Comparison of ENCODE assay signal across 26 cellular contexts in genomic region chr12:79877246-79877645, GRCh38.
"Had no signal": no experiment of that assay in that cellular context is flagged by ENCODE, and none has a peak within 500 bp of the region (broad histone marks: within the 10 kb centered on the region; RNA-seq: fewer than 3 reads in every experiment).

No MANE protein-coding gene starts in this region.

- H3K27me3 ChIP-seq: left lung, right atrium auricular region, right lobe of liver, stomach, testis, tibial artery, uterus had no signal

- H2AFZ ChIP-seq: parathyroid adenoma had no signal

- H3K4me2 ChIP-seq: smooth muscle cell had no signal

- H3K9me3 ChIP-seq: left lung, lower lobe of right lung, right atrium auricular region, right lobe of liver, stomach, testis, tibial artery, uterus had no signal

- ATAC-seq: left cardiac atrium; left lung; lower lobe of right lung; naive thymus-derived CD8-positive, alpha-beta T cell; right lobe of liver; stimulated activated memory B cell treated with anti-CD40 and anti-IgM and Interleukin-4, amounts not matched to agents 10 μg/mL and 1 μg/mL and 100 μg/mL, for 72 hours; stimulated activated naive CD8-positive, alpha-beta T cell treated with anti-CD3 and anti-CD28 coated beads, Interleukin-15, Interleukin-2, amounts not matched to agents 100 U/mL and 50 U/mL, for 24 hours had no signal

- H3K9ac ChIP-seq: parathyroid adenoma had no signal

- H3K4me3 ChIP-seq: left lung, lower lobe of right lung, right atrium auricular region, right lobe of liver, smooth muscle cell, stomach, testis, tibial artery, uterus had no signal

- H3K36me3 ChIP-seq: left lung, lower lobe of right lung, right atrium auricular region, right lobe of liver, uterus had no signal

- H3K27ac ChIP-seq: lower lobe of right lung, parathyroid adenoma, right atrium auricular region, right lobe of liver, stomach, tibial artery, uterus had no signal

- H3K4me3 Mint-ChIP-seq: naive thymus-derived CD8-positive, alpha-beta T cell; nephron; neural crest cell; stimulated activated memory B cell treated with anti-CD40 and anti-IgM and Interleukin-4, amounts not matched to agents 10 μg/mL and 1 μg/mL and 100 μg/mL, for 72 hours; type B pancreatic cell had no signal

- H3K27ac Mint-ChIP-seq: nephron; stimulated activated memory B cell treated with anti-CD40 and anti-IgM and Interleukin-4, amounts not matched to agents 10 μg/mL and 1 μg/mL and 100 μg/mL, for 72 hours; type B pancreatic cell had no signal

- H3K27me3 Mint-ChIP-seq: naive thymus-derived CD8-positive, alpha-beta T cell; stimulated activated memory B cell treated with anti-CD40 and anti-IgM and Interleukin-4, amounts not matched to agents 10 μg/mL and 1 μg/mL and 100 μg/mL, for 72 hours; type B pancreatic cell had no signal

- H3K9me3 Mint-ChIP-seq: naive thymus-derived CD8-positive, alpha-beta T cell; nephron; stimulated activated memory B cell treated with anti-CD40 and anti-IgM and Interleukin-4, amounts not matched to agents 10 μg/mL and 1 μg/mL and 100 μg/mL, for 72 hours; type B pancreatic cell had no signal

- DNase-seq: hippocampal formation; kidney glomerular epithelial cell; left cardiac atrium; left lung; lower lobe of right lung; mammary epithelial cell; mesenchymal stem cell; naive thymus-derived CD8-positive, alpha-beta T cell; occipital lobe; right lobe of liver; stimulated activated CD4-positive, alpha-beta T cell treated with anti-CD3 and anti-CD28 coated beads, Interleukin-1b, Interleukin-23, amount 100 ng/mL, for 48 hours; stimulated activated CD4-positive, alpha-beta T cell treated with anti-CD3 and anti-CD28 coated beads, Interleukin-2, amount 100 ng/mL, for 48 hours; stimulated activated CD4-positive, alpha-beta T cell treated with anti-CD3 and anti-CD28 coated beads, Interleukin-4, amount 100 ng/mL, for 4 hours; stimulated activated CD8-positive, alpha-beta memory T cell treated with anti-CD3 and anti-CD28 coated beads, Interleukin-4, amount 100 ng/mL, for 48 hours; stimulated activated naive CD8-positive, alpha-beta T cell treated with anti-CD3 and anti-CD28 coated beads, Interleukin-15, Interleukin-2, amounts not matched to agents 100 U/mL and 50 U/mL, for 24 hours; stomach; testis; tibial artery; uterus had no signal

- H3K4me1 ChIP-seq: right lobe of liver, testis had no signal
